ENCODE assay signal across 8 cellular contexts in genomic region chrX:24026403-24026801, GRCh38. TPM values are rescaled to one million over a fixed set of nuclear protein-coding genes. Genes with fewer than 3 reads are reported as not detected.
DNase-seq lines count a peak whose midpoint lies in the region; ATAC-seq and TF ChIP-seq lines count a peak whose summit lies in the region.

No MANE protein-coding gene starts in this region.

- CTCF ChIA-PET in OCI-LY7 (lab: Charles Lee; ENCODE audit: unreplicated experiment), result interaction anchor here (1.8 kb wide), 1 partner anchor 28 kb away, joined by 9 read pairs; no protein-coding TSS in a partner anchor

- TF ChIP-seq CTCF in GM06990 (IDR thresholded peaks at IDR 0.05; ENCODE audit: insufficient read depth, low read length, poor library complexity, severe bottlenecking), result no peak
- TF ChIP-seq CTCF in OCI-LY7 (conservative IDR thresholded peaks at IDR 0.05; ENCODE audit: low read length), result no peak
- no peak for TF ChIP-seq CTCF in endodermal cell (conservative IDR thresholded peaks at IDR 0.05)
- no peak for TF ChIP-seq CTCF in neutrophil (IDR thresholded peaks at IDR 0.05)

- intact Hi-C loops in OCI-LY7 (cut with micrococcal nuclease; ENCODE audit: unreplicated experiment), result loop anchor here (10.0 kb wide), 1 partner anchor 128 kb away; no protein-coding TSS in a partner anchor
- intact Hi-C loops in head of caudate nucleus (cut with DNase I), result loop anchor here (5.0 kb wide), 1 partner anchor 119 kb away; the partner anchor contains the start of genes APOO and CXorf58

- H3K4me3 ChIP-seq in GM06990 (replicated peaks; ENCODE audit: low read depth, low read length) (peak overlapping the region; percentile 62), OCI-LY7 (ENCODE audit: low read depth, low read length, poor library complexity, severe bottlenecking) (peak overlapping the region; percentile 94), endodermal cell (ENCODE audit: low read length) (peak overlapping the region; percentile 86), neutrophil (ENCODE audit: low read depth in 1 of 2, low read length in 1 of 2) (peak overlapping the region; percentile 72 to 80)

- H3K27ac ChIP-seq in OCI-LY7 (ENCODE audit: low read depth, low read length, poor library complexity, severe bottlenecking) (peak overlapping the region; percentile 67), endodermal cell (ENCODE audit: low read depth, low read length) (peak overlapping the region; percentile 91), neutrophil (peak overlapping the region; percentile 97)

- H2AFZ ChIP-seq in OCI-LY7 (ENCODE audit: low read length), result peak overlapping the region; percentile 90; the same call in 1 of the 2 replicates

- no peaks in the 10 kb centered on the region for H3K9me3 ChIP-seq in OCI-LY7 (ENCODE audit: low read length)
- H3K9me3 ChIP-seq in endodermal cell (ENCODE audit: control insufficient read depth, low read length), result no peaks in the 10 kb centered on the region
- H3K9me3 ChIP-seq in neutrophil, result no peaks in the 10 kb centered on the region

- H3K79me2 ChIP-seq in OCI-LY7 (ENCODE audit: insufficient read depth, low read depth, low read length), result peaks cover 36% of the 10 kb centered on the region

- H3K9me2 ChIP-seq in OCI-LY7 (ENCODE audit: insufficient read depth, low read length), result no peaks in the 10 kb centered on the region

- H3K4me1 ChIP-seq in OCI-LY7 (ENCODE audit: insufficient read depth, low read length, poor library complexity, severe bottlenecking) (peaks cover 14% of the 10 kb centered on the region), endodermal cell (ENCODE audit: control insufficient read depth, insufficient read depth, low read length) (no peaks in the 10 kb centered on the region), neutrophil (ENCODE audit: control insufficient read depth in 1 of 2, insufficient read depth in 1 of 2, low read depth in 1 of 2, low read length in 1 of 2) (peaks cover 7 to 21% of the 10 kb centered on the region in 2 experiments)

- H3K4me1 Mint-ChIP-seq in endodermal cell, result peaks cover 5% of the 10 kb centered on the region

- no peaks in the 10 kb centered on the region for H3K9me3 Mint-ChIP-seq in endodermal cell

- peaks cover 25% of the 10 kb centered on the region for H3K27me3 Mint-ChIP-seq in endodermal cell (ENCODE audit: insufficient read depth)

- 44 to 81% methylated on average over 6 to 13 of the region's 13 CpGs for WGBS in endodermal cell (ENCODE audit: insufficient coverage in 1 of 2, insufficient read length in 1 of 2), 2 experiments

- no peaks in the 10 kb centered on the region for H3K36me3 ChIP-seq in GM06990 (ENCODE audit: control insufficient read depth, insufficient read depth, low read length)
- H3K36me3 ChIP-seq in OCI-LY7 (ENCODE audit: insufficient read depth, low read length), result peaks cover 22% of the 10 kb centered on the region
- H3K36me3 ChIP-seq in endodermal cell (ENCODE audit: control insufficient read depth, insufficient read depth, low read length), result no peaks in the 10 kb centered on the region
- no peaks in the 10 kb centered on the region for H3K36me3 ChIP-seq in neutrophil

- DNase-seq in GM06990 (ENCODE audit: extremely low read depth, insufficient read length), result no peak
- DNase-seq in OCI-LY7 (ENCODE audit: low spot score), result peak; percentile 4
- DNase-seq in endodermal cell, result peak; percentile 66
- no peak for DNase-seq in head of caudate nucleus

- peak overlapping the region; percentile 95 for H3K27ac Mint-ChIP-seq in endodermal cell

- POLR2A ChIA-PET in OCI-LY7 (lab: Charles Lee), result interaction anchor here (1.1 to 2.0 kb wide), 4 partner anchors 26 to 42 kb away, joined by 3 to 26 read pairs (median 4); partner anchors contain the start of gene EIF2S3

- H4K20me1 ChIP-seq in OCI-LY7 (ENCODE audit: insufficient read depth, low read length), result 0 out of 2 replicates have a peak, but pooled peaks cover 4% of the 10 kb centered on the region

- H3K4me3 Mint-ChIP-seq in endodermal cell, result peak overlapping the region; percentile 81

- peak overlapping the region; percentile 91 for H3K9ac ChIP-seq in endodermal cell (ENCODE audit: extremely low read depth, low read length, poor library complexity, severe bottlenecking)

- H3K27me3 ChIP-seq in GM06990 (replicated peaks; ENCODE audit: control insufficient read depth, insufficient read depth, low read length) (no peaks in the 10 kb centered on the region), endodermal cell (ENCODE audit: control insufficient read depth, insufficient read depth, low read length, poor library complexity, severe bottlenecking) (no peaks in the 10 kb centered on the region), neutrophil (no peaks in the 10 kb centered on the region)

- H3K36me3 Mint-ChIP-seq in endodermal cell (ENCODE audit: low read depth), result peaks cover 8% of the 10 kb centered on the region

- BruUV-seq in OCI-LY7 (replicated peaks; lab: Mats Ljungman, UMichigan), result no TSS peak

- ATAC-seq in HG03175 (IDR thresholded peaks at IDR 0.05; ENCODE audit: unreplicated experiment), result no peak
- ATAC-seq in GM18873 (IDR thresholded peaks at IDR 0.05; ENCODE audit: low FRiP score, unreplicated experiment), result no peak
- no peak for ATAC-seq in HG03135 (IDR thresholded peaks at IDR 0.05; ENCODE audit: unreplicated experiment)

- H3K4me2 ChIP-seq in OCI-LY7 (ENCODE audit: low read length), result peak overlapping the region; percentile 94

RNA-seq across cellular contexts. Expression of gene KLHL15, which starts 0.6 kb away (rescaled TPM):
- total RNA-seq in OCI-LY7 (2014; rRNA removed; shearing (Covaris generic)), result 10.8 and 13.4 TPM in 2 replicates
- total RNA-seq in OCI-LY7 (2022) (13.8 and 16.6 TPM in 2 replicates), endodermal cell (10 to 100 TPM; 11.4 to 15.5 TPM)
- polyA plus RNA-seq in endodermal cell (2013, experiment 1 of 2), result 7.8 TPM
- 7.5 TPM for polyA plus RNA-seq in endodermal cell (2013, experiment 2 of 2)

RNA-seq across cellular contexts. Expression of gene EIF2S3, which starts 28.4 kb away (rescaled TPM):
- total RNA-seq in OCI-LY7 (2014; rRNA removed; shearing (Covaris generic)), result 231 and 243 TPM in 2 replicates
- total RNA-seq in OCI-LY7 (2022) (405 and 440 TPM in 2 replicates), endodermal cell (100 to 1,000 TPM; 209 to 458 TPM)
- polyA plus RNA-seq in endodermal cell (2013, experiment 1 of 2), result 122 TPM
- polyA plus RNA-seq in endodermal cell (2013, experiment 2 of 2), result 108 TPM

Comparison
In these comparisons a context has a peak if more than half of its experiments do, and no peak if none do; other contexts are left out.
1. DNase-seq: peak in OCI-LY7 (single experiment) and endodermal cell (single experiment); none in GM06990 (single experiment) and head of caudate nucleus (0 of 42).
2. Peak in every context shown above with its lines, with median percentiles within 50 percentile points of each other: H3K4me3 ChIP-seq and H3K27ac ChIP-seq.